In the genomic region with DNA sequence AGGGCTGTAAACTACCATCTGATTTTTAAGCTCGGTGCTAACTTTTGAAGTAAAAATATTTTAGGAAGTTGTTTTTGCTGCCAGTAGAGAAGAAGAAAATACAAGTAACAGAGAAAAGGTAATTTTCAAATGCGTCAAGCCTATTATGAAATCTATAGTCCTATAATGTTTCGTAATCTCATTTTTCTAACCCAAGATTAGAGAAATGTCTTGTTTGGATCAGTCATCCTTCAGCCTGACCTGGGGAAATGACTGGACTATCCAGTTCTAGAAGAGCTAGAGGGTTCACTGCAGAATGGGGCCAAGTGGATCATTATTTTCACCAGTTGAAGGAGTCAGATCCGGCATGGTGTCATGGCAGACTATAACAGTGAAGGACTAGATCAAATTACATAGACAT, we compare ENCODE assay signal across 27 cellular contexts.
"Had no signal": no experiment of that assay in that cellular context is flagged by ENCODE, and none has a peak within 500 bp of the region (broad histone marks: within the 10 kb centered on the region; RNA-seq: fewer than 3 reads in every experiment).

No MANE protein-coding gene starts in this region.

- H3K4me3 ChIP-seq: SK-N-MC had no signal

- H3K27ac ChIP-seq: SK-N-MC had no signal

- H3K36me3 Mint-ChIP-seq: WTC11 had no signal

- DNase-seq: activated CD4-positive, alpha-beta T cell treated with anti-CD3 and anti-CD28 coated beads for 1 hour; activated CD4-positive, alpha-beta T cell treated with anti-CD3 and anti-CD28 coated beads, Interleukin-2, amount 10 ng/mL, durations not matched to agents 24 days and 14 days; activated CD4-positive, alpha-beta T cell treated with anti-CD3 and anti-CD28 coated beads, Interleukin-2, amount 50 U/mL, for 48 hours; activated CD8-positive, alpha-beta memory T cell treated with anti-CD3 and anti-CD28 coated beads, Interleukin-2, amount 10 ng/mL, durations not matched to agents 7 days and 5 days; activated effector memory CD4-positive, alpha-beta T cell treated with Interleukin-2 at 50 U/mL for 16 hours; activated naive CD4-positive, alpha-beta T cell; activated T-cell treated with anti-CD3 and anti-CD28 coated beads, Interleukin-2, amount 50 U/mL, for 24 hours; amygdala; MM.1S; NCI-H1092 treated with DMSO at 0.1 percent for 48 hours; NCI-H1417 treated with DMSO at 0.1 percent for 48 hours; NCI-H1694; NCI-H2081; NCI-H2171 treated with DMSO at 0.1 percent for 48 hours; NCI-H345; NCI-H524; OCI-M1; RPMI8226; T-cell had no signal

- H3K4me1 Mint-ChIP-seq: activated naive CD4-positive, alpha-beta T cell treated with anti-CD3 and anti-CD28 coated beads, Interleukin-2, amount 50 U/mL, for 24 hours; brain had no signal

- H3K27ac Mint-ChIP-seq: activated CD4-positive, alpha-beta T cell treated with anti-CD3 and anti-CD28 coated beads, Interleukin-2, amount 10 ng/mL, durations not matched to agents 24 days and 14 days; activated CD8-positive, alpha-beta memory T cell treated with anti-CD3 and anti-CD28 coated beads, Interleukin-2, amount 10 ng/mL, durations not matched to agents 7 days and 5 days; activated naive CD4-positive, alpha-beta T cell treated with anti-CD3 and anti-CD28 coated beads, Interleukin-2, amount 50 U/mL, for 24 hours; activated T-cell treated with anti-CD3 and anti-CD28 coated beads, Interleukin-2, amount 50 U/mL, for 24 hours; activated T-helper 1 cell treated with anti-CD3 and anti-CD28 coated beads, Interleukin-12 subunit alpha, Interleukin-12 subunit beta, Interleukin-2, Interleukin-4 antibody, amounts not matched to agents 30 ng/mL and 10 ng/mL and 1 ng/mL, durations not matched to agents 14 hours and 24 hours and 36 hours; brain; T-cell; WTC11 had no signal

- ATAC-seq: activated CD8-positive, alpha-beta memory T cell treated with anti-CD3 and anti-CD28 coated beads, Interleukin-2, amount 10 ng/mL, durations not matched to agents 7 days and 5 days; Panc1; Right ventricle myocardium inferior; T-cell; WTC11 had no signal

- H3K4me3 Mint-ChIP-seq: activated CD4-positive, alpha-beta T cell treated with anti-CD3 and anti-CD28 coated beads, Interleukin-2, amount 10 ng/mL, durations not matched to agents 24 days and 14 days; activated CD8-positive, alpha-beta memory T cell treated with anti-CD3 and anti-CD28 coated beads, Interleukin-2, amount 10 ng/mL, durations not matched to agents 7 days and 5 days; activated naive CD4-positive, alpha-beta T cell treated with anti-CD3 and anti-CD28 coated beads, Interleukin-2, amount 50 U/mL, for 24 hours; activated T-cell treated with anti-CD3 and anti-CD28 coated beads, Interleukin-2, amount 50 U/mL, for 24 hours; activated T-helper 1 cell treated with anti-CD3 and anti-CD28 coated beads, Interleukin-12 subunit alpha, Interleukin-12 subunit beta, Interleukin-2, Interleukin-4 antibody, amounts not matched to agents 30 ng/mL and 10 ng/mL and 1 ng/mL, durations not matched to agents 14 hours and 24 hours and 36 hours; brain; central memory CD8-positive, alpha-beta T cell; T-cell; WTC11 had no signal

- H3K9me3 Mint-ChIP-seq: activated naive CD4-positive, alpha-beta T cell treated with anti-CD3 and anti-CD28 coated beads, Interleukin-2, amount 50 U/mL, for 24 hours; activated T-cell treated with anti-CD3 and anti-CD28 coated beads, Interleukin-2, amount 50 U/mL, for 24 hours; activated T-helper 1 cell treated with anti-CD3 and anti-CD28 coated beads, Interleukin-12 subunit alpha, Interleukin-12 subunit beta, Interleukin-2, Interleukin-4 antibody, amounts not matched to agents 30 ng/mL and 10 ng/mL and 1 ng/mL, durations not matched to agents 14 hours and 24 hours and 36 hours; brain; central memory CD8-positive, alpha-beta T cell; T-cell had no signal

- H3K27me3 Mint-ChIP-seq: activated CD4-positive, alpha-beta T cell treated with anti-CD3 and anti-CD28 coated beads, Interleukin-2, amount 10 ng/mL, durations not matched to agents 24 days and 14 days; activated CD8-positive, alpha-beta memory T cell treated with anti-CD3 and anti-CD28 coated beads, Interleukin-2, amount 10 ng/mL, durations not matched to agents 7 days and 5 days; activated naive CD4-positive, alpha-beta T cell treated with anti-CD3 and anti-CD28 coated beads, Interleukin-2, amount 50 U/mL, for 24 hours; activated T-cell treated with anti-CD3 and anti-CD28 coated beads, Interleukin-2, amount 50 U/mL, for 24 hours; brain; central memory CD8-positive, alpha-beta T cell; T-cell had no signal
